Comparison of ENCODE assay signal across 34 cellular contexts in the genomic region with DNA sequence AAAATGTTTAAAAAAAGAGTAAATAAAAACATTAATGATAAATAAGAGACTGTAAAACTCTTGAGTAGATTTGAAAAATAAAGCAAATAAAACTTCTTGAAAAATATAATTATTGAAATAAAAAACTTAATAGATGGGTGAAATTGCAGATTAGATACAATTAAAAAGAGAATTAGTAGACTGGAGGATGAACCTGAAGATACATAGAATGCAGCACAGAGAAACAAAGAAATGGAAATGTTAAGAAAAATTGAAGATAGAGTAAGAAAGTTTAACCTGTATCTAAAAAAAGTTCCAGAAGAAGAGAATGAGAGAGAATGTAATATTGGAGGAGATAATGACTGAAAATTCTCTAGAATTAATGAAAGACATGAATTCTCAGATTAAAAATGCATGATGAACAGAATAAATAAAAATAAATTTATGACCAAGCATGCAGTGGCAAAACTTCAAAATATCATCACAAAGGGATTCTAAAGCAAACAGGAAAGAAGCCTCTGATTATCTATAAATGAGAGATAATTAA.
"Had no signal": no experiment of that assay in that cellular context is flagged by ENCODE, and none has a peak within 500 bp of the region (broad histone marks: within the 10 kb centered on the region; RNA-seq: fewer than 3 reads in every experiment).

No MANE protein-coding gene starts in this region.

- H3K4me2 ChIP-seq: KMS-11 had no signal

- H3K36me3 ChIP-seq: MG63 had no signal

- H3K4me3 ChIP-seq: MG63 had no signal

- H3K27me3 ChIP-seq: MG63 had no signal

- H3K9ac ChIP-seq: KMS-11 had no signal

- DNase-seq: Karpas-422, Kasumi-1, MG63, MM.1S, MV-4-11, NCI-H1048, NCI-H1092, NCI-H1092 treated with DMSO at 0.1 percent for 48 hours, NCI-H1105, NCI-H1105 treated with DMSO at 0.1 percent for 48 hours, NCI-H1417, NCI-H1417 treated with DMSO at 0.1 percent for 48 hours, NCI-H1436, NCI-H1436 treated with DMSO at 0.1 percent for 48 hours, NCI-H146, NCI-H1694, NCI-H1694 treated with DMSO at 0.1 percent for 48 hours, NCI-H187, NCI-H187 treated with DMSO at 0.1 percent for 48 hours, NCI-H1930, NCI-H2029, NCI-H2029 treated with DMSO at 0.1 percent for 48 hours, NCI-H2081, NCI-H2081 treated with DMSO at 0.1 percent for 48 hours, NCI-H2107, NCI-H2171, NCI-H2171 treated with DMSO at 0.1 percent for 48 hours, NCI-H2227 treated with DMSO at 0.1 percent for 48 hours, NCI-H226, NCI-H345, NCI-H446 treated with DMSO at 0.1 percent for 48 hours, NCI-H510A, NCI-H510A treated with DMSO at 0.1 percent for 48 hours had no signal

- H3K27ac ChIP-seq: KMS-11 had no signal
